In the genomic region with DNA sequence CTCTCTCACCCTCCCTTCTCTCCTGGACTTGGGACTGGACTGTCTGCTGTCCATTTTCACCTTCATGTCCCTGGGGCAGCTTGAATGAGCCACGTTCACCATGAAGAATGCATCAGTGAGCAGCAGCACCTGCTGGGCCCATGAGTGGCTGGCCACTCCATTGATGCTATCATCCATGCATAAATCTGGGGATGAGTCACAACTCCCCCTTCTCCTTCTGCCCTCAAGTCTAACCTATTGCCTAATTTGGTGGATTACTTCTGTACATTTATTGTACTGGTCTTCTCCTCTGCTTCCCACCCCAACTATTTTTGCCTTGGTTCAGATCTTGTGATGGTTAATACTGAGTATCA, we compare ENCODE assay signal across 1 cellular context.
TF ChIP-seq lines count a peak whose summit lies in the region.

No MANE protein-coding gene starts in this region.

TF ChIP-seq in WTC11, 78 proteins besides CTCF, POLR2A, EP300 and RAD21 (continued from another document):
- TF ChIP-seq, protein P1, sequence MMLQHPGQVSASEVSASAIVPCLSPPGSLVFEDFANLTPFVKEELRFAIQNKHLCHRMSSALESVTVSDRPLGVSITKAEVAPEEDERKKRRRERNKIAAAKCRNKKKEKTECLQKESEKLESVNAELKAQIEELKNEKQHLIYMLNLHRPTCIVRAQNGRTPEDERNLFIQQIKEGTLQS (CRISPR knock-in tag; conservative IDR thresholded peaks at IDR 0.05), result no peak
- TF ChIP-seq RELA (CRISPR knock-in tag; IDR thresholded peaks at IDR 0.05; ENCODE audit: borderline replicate concordance), result no peak
- no peak for TF ChIP-seq KAT7 (CRISPR knock-in tag; IDR thresholded peaks at IDR 0.05; ENCODE audit: borderline replicate concordance)
- TF ChIP-seq GTF2I (CRISPR knock-in tag; conservative IDR thresholded peaks at IDR 0.05), result no peak
- TF ChIP-seq, protein P2, sequence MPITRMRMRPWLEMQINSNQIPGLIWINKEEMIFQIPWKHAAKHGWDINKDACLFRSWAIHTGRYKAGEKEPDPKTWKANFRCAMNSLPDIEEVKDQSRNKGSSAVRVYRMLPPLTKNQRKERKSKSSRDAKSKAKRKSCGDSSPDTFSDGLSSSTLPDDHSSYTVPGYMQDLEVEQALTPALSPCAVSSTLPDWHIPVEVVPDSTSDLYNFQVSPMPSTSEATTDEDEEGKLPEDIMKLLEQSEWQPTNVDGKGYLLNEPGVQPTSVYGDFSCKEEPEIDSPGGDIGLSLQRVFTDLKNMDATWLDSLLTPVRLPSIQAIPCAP (CRISPR knock-in tag; IDR thresholded peaks at IDR 0.05), result no peak
- TF ChIP-seq NFE2L1 (CRISPR knock-in tag; IDR thresholded peaks at IDR 0.05), result no peak
- TF ChIP-seq, protein P3, sequence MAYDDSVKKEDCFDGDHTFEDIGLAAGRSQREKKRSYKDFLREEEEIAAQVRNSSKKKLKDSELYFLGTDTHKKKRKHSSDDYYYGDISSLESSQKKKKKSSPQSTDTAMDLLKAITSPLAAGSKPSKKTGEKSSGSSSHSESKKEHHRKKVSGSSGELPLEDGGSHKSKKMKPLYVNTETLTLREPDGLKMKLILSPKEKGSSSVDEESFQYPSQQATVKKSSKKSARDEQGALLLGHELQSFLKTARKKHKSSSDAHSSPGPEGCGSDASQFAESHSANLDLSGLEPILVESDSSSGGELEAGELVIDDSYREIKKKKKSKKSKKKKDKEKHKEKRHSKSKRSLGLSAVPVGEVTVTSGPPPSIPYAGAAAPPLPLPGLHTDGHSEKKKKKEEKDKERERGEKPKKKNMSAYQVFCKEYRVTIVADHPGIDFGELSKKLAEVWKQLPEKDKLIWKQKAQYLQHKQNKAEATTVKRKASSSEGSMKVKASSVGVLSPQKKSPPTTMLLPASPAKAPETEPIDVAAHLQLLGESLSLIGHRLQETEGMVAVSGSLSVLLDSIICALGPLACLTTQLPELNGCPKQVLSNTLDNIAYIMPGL (CRISPR knock-in tag; IDR thresholded peaks at IDR 0.05), result no peak
- TF ChIP-seq, protein P4, sequence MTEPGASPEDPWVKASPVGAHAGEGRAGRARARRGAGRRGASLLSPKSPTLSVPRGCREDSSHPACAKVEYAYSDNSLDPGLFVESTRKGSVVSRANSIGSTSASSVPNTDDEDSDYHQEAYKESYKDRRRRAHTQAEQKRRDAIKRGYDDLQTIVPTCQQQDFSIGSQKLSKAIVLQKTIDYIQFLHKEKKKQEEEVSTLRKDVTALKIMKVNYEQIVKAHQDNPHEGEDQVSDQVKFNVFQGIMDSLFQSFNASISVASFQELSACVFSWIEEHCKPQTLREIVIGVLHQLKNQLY (CRISPR knock-in tag; IDR thresholded peaks at IDR 0.05), result no peak
- TF ChIP-seq EMX1 (CRISPR knock-in tag; IDR thresholded peaks at IDR 0.05), result no peak
- TF ChIP-seq ZNF317 (CRISPR knock-in tag; IDR thresholded peaks at IDR 0.05; ENCODE audit: borderline replicate concordance, low read depth), result no peak
- no peak for TF ChIP-seq ZNF121 (CRISPR knock-in tag; IDR thresholded peaks at IDR 0.05)
- TF ChIP-seq ZBTB21 (CRISPR knock-in tag; IDR thresholded peaks at IDR 0.05; ENCODE audit: borderline replicate concordance), result no peak
- TF ChIP-seq, protein P5, sequence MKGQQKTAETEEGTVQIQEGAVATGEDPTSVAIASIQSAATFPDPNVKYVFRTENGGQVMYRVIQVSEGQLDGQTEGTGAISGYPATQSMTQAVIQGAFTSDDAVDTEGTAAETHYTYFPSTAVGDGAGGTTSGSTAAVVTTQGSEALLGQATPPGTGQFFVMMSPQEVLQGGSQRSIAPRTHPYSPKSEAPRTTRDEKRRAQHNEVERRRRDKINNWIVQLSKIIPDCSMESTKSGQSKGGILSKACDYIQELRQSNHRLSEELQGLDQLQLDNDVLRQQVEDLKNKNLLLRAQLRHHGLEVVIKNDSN (CRISPR knock-in tag; IDR thresholded peaks at IDR 0.05), result no peak
- TF ChIP-seq, protein P6, sequence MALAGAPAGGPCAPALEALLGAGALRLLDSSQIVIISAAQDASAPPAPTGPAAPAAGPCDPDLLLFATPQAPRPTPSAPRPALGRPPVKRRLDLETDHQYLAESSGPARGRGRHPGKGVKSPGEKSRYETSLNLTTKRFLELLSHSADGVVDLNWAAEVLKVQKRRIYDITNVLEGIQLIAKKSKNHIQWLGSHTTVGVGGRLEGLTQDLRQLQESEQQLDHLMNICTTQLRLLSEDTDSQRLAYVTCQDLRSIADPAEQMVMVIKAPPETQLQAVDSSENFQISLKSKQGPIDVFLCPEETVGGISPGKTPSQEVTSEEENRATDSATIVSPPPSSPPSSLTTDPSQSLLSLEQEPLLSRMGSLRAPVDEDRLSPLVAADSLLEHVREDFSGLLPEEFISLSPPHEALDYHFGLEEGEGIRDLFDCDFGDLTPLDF (CRISPR knock-in tag; IDR thresholded peaks at IDR 0.05), result no peak
- no peak for TF ChIP-seq JUN (CRISPR knock-in tag; IDR thresholded peaks at IDR 0.05)
